ENCODE assay signal across 1 cellular context in the genomic region with DNA sequence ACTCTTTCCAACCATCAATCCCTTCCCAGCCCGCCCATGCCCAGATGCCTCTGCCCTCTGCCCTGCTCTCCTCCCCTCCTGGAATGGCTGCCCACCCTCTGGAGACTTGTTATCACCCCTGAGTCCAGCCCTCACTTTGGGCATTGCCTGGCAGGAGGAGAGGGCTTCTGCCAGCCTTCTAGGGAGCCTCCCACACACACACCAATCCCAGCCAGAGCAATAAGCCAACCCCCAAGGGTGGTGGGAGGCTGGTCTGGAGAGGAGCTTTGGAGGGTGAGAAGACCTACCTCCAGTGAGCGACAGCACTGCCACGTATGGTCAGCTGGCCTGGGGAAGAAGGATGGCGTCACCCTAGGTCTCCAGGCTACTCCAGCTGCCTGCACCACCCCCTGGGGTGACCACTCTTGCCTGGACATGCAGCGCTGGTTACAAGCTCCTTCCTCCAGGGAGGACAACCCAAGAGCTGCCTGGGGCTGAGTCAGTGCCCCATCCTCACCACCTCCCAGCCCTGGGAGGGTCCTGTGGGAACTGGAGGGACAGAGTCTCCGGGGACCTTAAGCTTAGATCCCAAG.
A peak's percentile ranks its signal among the peaks of the same experiment; 100 is the strongest.
TF ChIP-seq lines count a peak whose summit lies in the region.

No MANE protein-coding gene starts in this region.

TF ChIP-seq in HEK293, 187 proteins besides CTCF, POLR2A, EP300 and RAD21 (continues in another document):
- no peak for TF ChIP-seq ZNF335 (tag by site-specific recombination; conservative IDR thresholded peaks at IDR 0.05)
- no peak for TF ChIP-seq ZNF266 (tag by site-specific recombination; IDR thresholded peaks at IDR 0.05; ENCODE audit: low read depth)
- TF ChIP-seq, protein P1, sequence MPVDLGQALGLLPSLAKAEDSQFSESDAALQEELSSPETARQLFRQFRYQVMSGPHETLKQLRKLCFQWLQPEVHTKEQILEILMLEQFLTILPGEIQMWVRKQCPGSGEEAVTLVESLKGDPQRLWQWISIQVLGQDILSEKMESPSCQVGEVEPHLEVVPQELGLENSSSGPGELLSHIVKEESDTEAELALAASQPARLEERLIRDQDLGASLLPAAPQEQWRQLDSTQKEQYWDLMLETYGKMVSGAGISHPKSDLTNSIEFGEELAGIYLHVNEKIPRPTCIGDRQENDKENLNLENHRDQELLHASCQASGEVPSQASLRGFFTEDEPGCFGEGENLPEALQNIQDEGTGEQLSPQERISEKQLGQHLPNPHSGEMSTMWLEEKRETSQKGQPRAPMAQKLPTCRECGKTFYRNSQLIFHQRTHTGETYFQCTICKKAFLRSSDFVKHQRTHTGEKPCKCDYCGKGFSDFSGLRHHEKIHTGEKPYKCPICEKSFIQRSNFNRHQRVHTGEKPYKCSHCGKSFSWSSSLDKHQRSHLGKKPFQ (tag by site-specific recombination; IDR thresholded peaks at IDR 0.05), result no peak
- TF ChIP-seq, protein P2, sequence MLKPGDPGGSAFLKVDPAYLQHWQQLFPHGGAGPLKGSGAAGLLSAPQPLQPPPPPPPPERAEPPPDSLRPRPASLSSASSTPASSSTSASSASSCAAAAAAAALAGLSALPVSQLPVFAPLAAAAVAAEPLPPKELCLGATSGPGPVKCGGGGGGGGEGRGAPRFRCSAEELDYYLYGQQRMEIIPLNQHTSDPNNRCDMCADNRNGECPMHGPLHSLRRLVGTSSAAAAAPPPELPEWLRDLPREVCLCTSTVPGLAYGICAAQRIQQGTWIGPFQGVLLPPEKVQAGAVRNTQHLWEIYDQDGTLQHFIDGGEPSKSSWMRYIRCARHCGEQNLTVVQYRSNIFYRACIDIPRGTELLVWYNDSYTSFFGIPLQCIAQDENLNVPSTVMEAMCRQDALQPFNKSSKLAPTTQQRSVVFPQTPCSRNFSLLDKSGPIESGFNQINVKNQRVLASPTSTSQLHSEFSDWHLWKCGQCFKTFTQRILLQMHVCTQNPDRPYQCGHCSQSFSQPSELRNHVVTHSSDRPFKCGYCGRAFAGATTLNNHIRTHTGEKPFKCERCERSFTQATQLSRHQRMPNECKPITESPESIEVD (tag by site-specific recombination; IDR thresholded peaks at IDR 0.05), result no peak
- no peak for TF ChIP-seq ZFP37 (tag by site-specific recombination; IDR thresholded peaks at IDR 0.05)
- TF ChIP-seq, protein P3, sequence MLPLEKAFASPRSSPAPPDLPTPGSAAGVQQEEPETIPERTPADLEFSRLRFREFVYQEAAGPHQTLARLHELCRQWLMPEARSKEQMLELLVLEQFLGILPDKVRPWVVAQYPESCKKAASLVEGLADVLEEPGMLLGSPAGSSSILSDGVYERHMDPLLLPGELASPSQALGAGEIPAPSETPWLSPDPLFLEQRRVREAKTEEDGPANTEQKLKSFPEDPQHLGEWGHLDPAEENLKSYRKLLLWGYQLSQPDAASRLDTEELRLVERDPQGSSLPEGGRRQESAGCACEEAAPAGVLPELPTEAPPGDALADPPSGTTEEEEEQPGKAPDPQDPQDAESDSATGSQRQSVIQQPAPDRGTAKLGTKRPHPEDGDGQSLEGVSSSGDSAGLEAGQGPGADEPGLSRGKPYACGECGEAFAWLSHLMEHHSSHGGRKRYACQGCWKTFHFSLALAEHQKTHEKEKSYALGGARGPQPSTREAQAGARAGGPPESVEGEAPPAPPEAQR (tag by site-specific recombination; IDR thresholded peaks at IDR 0.05), result no peak
- TF ChIP-seq GLIS2 (tag by site-specific recombination; IDR thresholded peaks at IDR 0.05), result peak; percentile 48
- no peak for TF ChIP-seq ZNF660 (tag by site-specific recombination; IDR thresholded peaks at IDR 0.05)
- no peak for TF ChIP-seq SCRT2 (tag by site-specific recombination; IDR thresholded peaks at IDR 0.05)
- no peak for TF ChIP-seq SETDB1 (IDR thresholded peaks at IDR 0.05; ENCODE audit: insufficient read length, low read length)
- TF ChIP-seq, protein P4, sequence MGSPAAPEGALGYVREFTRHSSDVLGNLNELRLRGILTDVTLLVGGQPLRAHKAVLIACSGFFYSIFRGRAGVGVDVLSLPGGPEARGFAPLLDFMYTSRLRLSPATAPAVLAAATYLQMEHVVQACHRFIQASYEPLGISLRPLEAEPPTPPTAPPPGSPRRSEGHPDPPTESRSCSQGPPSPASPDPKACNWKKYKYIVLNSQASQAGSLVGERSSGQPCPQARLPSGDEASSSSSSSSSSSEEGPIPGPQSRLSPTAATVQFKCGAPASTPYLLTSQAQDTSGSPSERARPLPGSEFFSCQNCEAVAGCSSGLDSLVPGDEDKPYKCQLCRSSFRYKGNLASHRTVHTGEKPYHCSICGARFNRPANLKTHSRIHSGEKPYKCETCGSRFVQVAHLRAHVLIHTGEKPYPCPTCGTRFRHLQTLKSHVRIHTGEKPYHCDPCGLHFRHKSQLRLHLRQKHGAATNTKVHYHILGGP (tag by site-specific recombination; IDR thresholded peaks at IDR 0.05), result no peak
- no peak for TF ChIP-seq ZNF610 (tag by site-specific recombination; IDR thresholded peaks at IDR 0.05; ENCODE audit: borderline replicate concordance)
- no peak for TF ChIP-seq ZBTB11 (tag by site-specific recombination; conservative IDR thresholded peaks at IDR 0.05; ENCODE audit: low read depth)
- no peak for TF ChIP-seq ZBTB21 (tag by site-specific recombination; IDR thresholded peaks at IDR 0.05)
- TF ChIP-seq, protein P5, sequence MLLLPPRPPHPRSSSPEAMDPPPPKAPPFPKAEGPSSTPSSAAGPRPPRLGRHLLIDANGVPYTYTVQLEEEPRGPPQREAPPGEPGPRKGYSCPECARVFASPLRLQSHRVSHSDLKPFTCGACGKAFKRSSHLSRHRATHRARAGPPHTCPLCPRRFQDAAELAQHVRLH (tag by site-specific recombination; IDR thresholded peaks at IDR 0.05), result no peak
- TF ChIP-seq, protein P6, sequence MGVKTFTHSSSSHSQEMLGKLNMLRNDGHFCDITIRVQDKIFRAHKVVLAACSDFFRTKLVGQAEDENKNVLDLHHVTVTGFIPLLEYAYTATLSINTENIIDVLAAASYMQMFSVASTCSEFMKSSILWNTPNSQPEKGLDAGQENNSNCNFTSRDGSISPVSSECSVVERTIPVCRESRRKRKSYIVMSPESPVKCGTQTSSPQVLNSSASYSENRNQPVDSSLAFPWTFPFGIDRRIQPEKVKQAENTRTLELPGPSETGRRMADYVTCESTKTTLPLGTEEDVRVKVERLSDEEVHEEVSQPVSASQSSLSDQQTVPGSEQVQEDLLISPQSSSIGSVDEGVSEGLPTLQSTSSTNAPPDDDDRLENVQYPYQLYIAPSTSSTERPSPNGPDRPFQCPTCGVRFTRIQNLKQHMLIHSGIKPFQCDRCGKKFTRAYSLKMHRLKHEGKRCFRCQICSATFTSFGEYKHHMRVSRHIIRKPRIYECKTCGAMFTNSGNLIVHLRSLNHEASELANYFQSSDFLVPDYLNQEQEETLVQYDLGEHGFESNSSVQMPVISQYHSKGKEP (tag by site-specific recombination; IDR thresholded peaks at IDR 0.05), result no peak
- no peak for TF ChIP-seq ZNF169 (tag by site-specific recombination; IDR thresholded peaks at IDR 0.05)
- no peak for TF ChIP-seq ZNF521 (tag by site-specific recombination; IDR thresholded peaks at IDR 0.05)
- no peak for TF ChIP-seq ZNF416 (tag by site-specific recombination; IDR thresholded peaks at IDR 0.05)
- TF ChIP-seq ZSCAN30 (tag by site-specific recombination; IDR thresholded peaks at IDR 0.05), result no peak
- peak; percentile 80 for TF ChIP-seq ZNF341 (tag by site-specific recombination; IDR thresholded peaks at IDR 0.05; ENCODE audit: low read depth)
- TF ChIP-seq ZNF704 (tag by site-specific recombination; IDR thresholded peaks at IDR 0.05), result no peak
- TF ChIP-seq ZNF600 (tag by site-specific recombination; IDR thresholded peaks at IDR 0.05), result peak; percentile 58; the same call in 1 of the 2 replicates
- TF ChIP-seq ZIC2 (tag by site-specific recombination; IDR thresholded peaks at IDR 0.05), result peak; percentile 81
- no peak for TF ChIP-seq ZNF48 (tag by site-specific recombination; IDR thresholded peaks at IDR 0.05)
- no peak for TF ChIP-seq KLF7 (tag by site-specific recombination; IDR thresholded peaks at IDR 0.05; ENCODE audit: borderline replicate concordance)
- TF ChIP-seq ZNF148 (tag by site-specific recombination; IDR thresholded peaks at IDR 0.05; ENCODE audit: borderline replicate concordance), result no peak
- TF ChIP-seq ZNF362 (tag by site-specific recombination; IDR thresholded peaks at IDR 0.05), result no peak
- no peak for TF ChIP-seq ZNF747 (tag by site-specific recombination; IDR thresholded peaks at IDR 0.05)
- TF ChIP-seq ZNF366 (tag by site-specific recombination; conservative IDR thresholded peaks at IDR 0.05), result no peak
- no peak for TF ChIP-seq ZNF433 (tag by site-specific recombination; IDR thresholded peaks at IDR 0.05; ENCODE audit: low read depth)
- no peak for TF ChIP-seq PRDM4 (tag by site-specific recombination; IDR thresholded peaks at IDR 0.05)
- TF ChIP-seq OVOL3 (tag by site-specific recombination; IDR thresholded peaks at IDR 0.05), result no peak
- TF ChIP-seq ELK4 (IDR thresholded peaks at IDR 0.05; ENCODE audit: borderline replicate concordance, low read depth, low read length), result no peak
